ENCODE assay signal across 8 cellular contexts in the genomic region with DNA sequence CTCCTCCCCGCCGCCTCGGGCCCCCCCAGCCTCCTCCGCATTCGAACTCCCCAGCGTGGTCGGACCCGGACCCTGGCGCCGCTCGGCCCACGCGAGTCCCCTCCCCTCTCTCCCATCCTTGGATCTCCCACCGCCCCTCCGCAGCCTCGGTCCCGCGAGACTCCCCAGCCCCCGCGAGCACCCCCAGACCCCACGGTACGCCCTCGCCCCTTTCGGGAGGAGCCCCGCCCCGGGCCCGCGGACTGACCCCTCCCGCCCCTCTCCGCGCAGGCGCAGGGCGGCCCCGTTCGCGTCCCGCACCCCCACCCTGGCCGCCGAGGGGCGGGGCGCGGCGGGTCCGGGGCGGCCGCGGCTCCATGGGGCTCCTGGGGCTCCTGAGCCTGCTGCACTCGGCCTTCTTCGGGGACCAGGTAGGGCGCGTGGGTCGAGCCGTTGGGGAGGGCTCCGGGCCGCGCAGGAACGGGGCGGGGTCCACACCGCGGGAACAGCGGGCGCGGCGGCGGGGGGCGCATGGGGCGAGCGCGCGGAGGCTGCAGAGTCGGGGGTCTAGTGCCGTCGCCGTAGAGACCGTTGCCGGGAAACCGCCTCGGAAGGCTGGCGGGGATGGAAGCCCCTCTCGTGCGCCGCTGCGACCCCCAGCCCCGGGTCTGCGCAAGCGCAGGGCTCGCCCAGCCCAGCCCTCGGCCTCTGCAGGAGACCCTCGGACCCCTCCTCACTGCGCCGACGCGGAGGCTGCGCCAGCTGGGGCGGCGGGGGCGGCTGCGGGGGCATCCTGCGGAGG. TPM values are rescaled to one million over a fixed set of nuclear protein-coding genes. Genes with fewer than 3 reads are reported as not detected.
DNase-seq lines count a peak whose midpoint lies in the region; FAIRE-seq and TF ChIP-seq lines count a peak whose summit lies in the region.

No MANE protein-coding gene starts in this region.

- no peaks in the 10 kb centered on the region for H3K9me3 Mint-ChIP-seq in endothelial cell (ENCODE audit: unreplicated experiment)

- in situ Hi-C loops in GM13976 (cut with MboI; ENCODE audit: low sequenced_read_pairs, unreplicated experiment), result no loop called here

- no peak for FAIRE-seq in GM12892 (lab: Jason Lieb, UNC)

- H3K4me1 Mint-ChIP-seq in endothelial cell (ENCODE audit: unreplicated experiment), result peaks cover 7% of the 10 kb centered on the region

- no peak overlapping the region for H3K27ac Mint-ChIP-seq in endothelial cell (ENCODE audit: unreplicated experiment)

- TF ChIP-seq CTCF in GM13976 (IDR thresholded peaks at IDR 0.05; ENCODE audit: borderline replicate concordance, control extremely low read depth, extremely low read depth, insufficient read depth, missing control alignments), result no peak
- no peak for TF ChIP-seq CTCF in endothelial cell (IDR thresholded peaks at IDR 0.05; ENCODE audit: unreplicated experiment)

- peaks cover 22% of the 10 kb centered on the region for H3K36me3 Mint-ChIP-seq in endothelial cell (ENCODE audit: low read depth, unreplicated experiment)

- peaks cover 26% of the 10 kb centered on the region for H3K27me3 Mint-ChIP-seq in endothelial cell (ENCODE audit: unreplicated experiment)

- DNase-seq in GM13976 (ENCODE audit: low spot score) (peak; percentile 68), NCI-H748 treated with DMSO at 0.1 percent for 48 hours (lab: John Stamatoyannopoulos, UW) (peak; percentile 12), endothelial cell (ENCODE audit: low spot score) (peak; percentile 52), retina (peak; percentile 90), GM12892 (ENCODE audit: insufficient read length) (no peak), EL (no peak)
- no peak for DNase-seq in stimulated activated CD4-positive, alpha-beta T cell treated with anti-CD3 and anti-CD28 coated beads, Interleukin-2, amount 100 ng/mL, for 24 hours
- no peak for DNase-seq in stimulated activated CD4-positive, alpha-beta T cell treated with anti-CD3 and anti-CD28 coated beads, Interleukin-4, amount 100 ng/mL, for 24 hours

- H3K4me3 Mint-ChIP-seq in endothelial cell (ENCODE audit: unreplicated experiment), result no peak overlapping the region

- TF ChIP-seq POLR2A in GM12892 (IDR thresholded peaks at IDR 0.05; ENCODE audit: low read depth, low read length), result no peak

RNA-seq across cellular contexts. Expression of a gene that starts 3.8 kb away (rescaled TPM):
- 1.9 TPM for total RNA-seq in endothelial cell (ENCODE audit: unreplicated experiment)
- polyA plus RNA-seq in GM12892 (2012; ENCODE audit: missing spikeins), result 0.23 TPM

RNA-seq across cellular contexts. Expression of a gene that starts 7.9 kb away (rescaled TPM):
- 1,175 TPM for total RNA-seq in endothelial cell (ENCODE audit: unreplicated experiment)
- polyA plus RNA-seq in GM12892 (2012; ENCODE audit: missing spikeins), result 1,490 TPM

RNA-seq across cellular contexts. Expression of a gene that starts 32.9 kb away (rescaled TPM):
- total RNA-seq in endothelial cell (ENCODE audit: unreplicated experiment), result 29.7 TPM
- polyA plus RNA-seq in GM12892 (2012; ENCODE audit: missing spikeins), result 11.2 TPM

RNA-seq across cellular contexts. Expression of a gene that starts 38.7 kb away (rescaled TPM):
- 145 TPM for total RNA-seq in endothelial cell (ENCODE audit: unreplicated experiment)
- 74.9 TPM for polyA plus RNA-seq in GM12892 (2012; ENCODE audit: missing spikeins)

RNA-seq across cellular contexts. Expression of a gene that starts 44.0 kb away (rescaled TPM):
- total RNA-seq in endothelial cell (ENCODE audit: unreplicated experiment), result 8.4 TPM
- 1.00 TPM for polyA plus RNA-seq in GM12892 (2012; ENCODE audit: missing spikeins)

Comparison
In these comparisons a context has a peak if more than half of its experiments do, and no peak if none do; other contexts are left out.
1. DNase-seq: peak in GM13976 (single experiment), NCI-H748 treated with DMSO at 0.1 percent for 48 hours (single experiment), endothelial cell (single experiment) and retina (single experiment); none in stimulated activated CD4-positive, alpha-beta T cell treated with anti-CD3 and anti-CD28 coated beads, Interleukin-2, amount 100 ng/mL, for 24 hours (0 of 2), stimulated activated CD4-positive, alpha-beta T cell treated with anti-CD3 and anti-CD28 coated beads, Interleukin-4, amount 100 ng/mL, for 24 hours (single experiment), GM12892 (single experiment) and EL (single experiment).